In genomic region chr11:114255289-114255688, GRCh38 we compare ENCODE assay signal across 1 cellular context.
TF ChIP-seq lines count a peak whose summit lies in the region.

No MANE protein-coding gene starts in this region.

TF ChIP-seq in GM23338, 12 proteins besides CTCF, POLR2A, EP300 and RAD21 (continued from another document):
- TF ChIP-seq EZH2phosphoT487 (IDR thresholded peaks at IDR 0.05; ENCODE audit: unreplicated experiment): no peak
TF ChIP-seq in GM23338: peak in this region for 0.
